In the genomic region with DNA sequence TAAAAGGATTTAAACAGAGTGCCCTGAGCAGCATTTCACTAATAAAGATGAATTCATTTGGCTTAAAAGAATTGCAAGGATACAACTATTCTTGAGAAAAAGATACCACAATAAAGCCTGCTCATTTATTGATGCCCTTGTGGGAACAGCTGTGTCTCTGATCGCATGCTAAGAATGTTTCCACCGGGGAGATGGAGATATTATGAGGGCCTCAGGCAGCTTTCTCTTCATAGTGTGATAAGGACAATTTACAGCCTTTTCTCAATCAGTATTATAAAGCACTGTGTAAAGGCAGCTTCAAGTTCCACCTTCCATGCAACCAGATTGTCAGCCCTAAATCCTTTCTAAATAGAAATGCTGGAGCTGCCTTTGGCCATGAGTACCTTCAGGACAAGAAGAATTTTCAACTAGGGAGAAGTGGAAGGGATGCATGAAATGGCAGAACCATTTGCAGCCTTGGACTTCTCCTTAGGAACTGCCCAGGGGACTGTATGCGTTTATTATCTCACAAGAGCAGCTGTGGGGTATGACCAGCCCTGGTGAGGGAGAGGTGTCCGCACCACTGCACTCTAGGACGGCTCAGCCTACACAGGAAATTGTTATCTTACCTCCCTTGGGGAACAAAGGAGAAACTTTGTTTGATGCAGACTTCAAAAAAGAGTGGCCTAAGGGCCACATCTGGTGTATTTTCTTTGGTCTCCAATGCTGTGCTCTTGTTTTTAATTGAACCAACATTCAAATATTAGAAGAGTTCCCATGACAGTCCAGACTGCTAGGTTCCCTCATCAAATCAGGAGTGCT, we compare ENCODE assay signal across 15 cellular contexts.
DNase-seq lines count a peak whose midpoint lies in the region; ATAC-seq, FAIRE-seq and TF ChIP-seq lines count a peak whose summit lies in the region.
"Had no signal": no experiment of that assay in that cellular context is flagged by ENCODE, and none has a peak within 500 bp of the region (broad histone marks: within the 10 kb centered on the region; RNA-seq: fewer than 3 reads in every experiment).

No MANE protein-coding gene starts in this region.

- no peak overlapping the region for H3K9ac ChIP-seq in kidney (ENCODE audit: low read length in 2 of 2)
- H3K9ac ChIP-seq: KMS-11 had no signal

- intact Hi-C loops in activated T-helper 1 cell treated with anti-CD3 and anti-CD28 coated beads, Interleukin-12 subunit alpha, Interleukin-12 subunit beta, Interleukin-2, Interleukin-4 antibody, amounts not matched to agents 30 ng/mL and 10 ng/mL and 1 ng/mL, durations not matched to agents 14 hours and 24 hours and 36 hours (cut with micrococcal nuclease): no loop called here
- intact Hi-C loops in ovary (cut with DNase I) (no loop called here), kidney (cut with DNase I) (no loop called here)

- no peak overlapping the region for H3K4me3 Mint-ChIP-seq in activated T-helper 1 cell treated with anti-CD3 and anti-CD28 coated beads, Interleukin-12 subunit alpha, Interleukin-12 subunit beta, Interleukin-2, Interleukin-4 antibody, amounts not matched to agents 30 ng/mL and 10 ng/mL and 1 ng/mL, durations not matched to agents 14 hours and 24 hours and 36 hours
- H3K4me3 Mint-ChIP-seq in HFFc6: no peak overlapping the region

- DNase-seq in NB4 (ENCODE audit: low read depth): peak; percentile 16
- DNase-seq in myocyte (ENCODE audit: low read depth): peak; percentile 30
- no peak for DNase-seq in activated T-helper 1 cell treated with anti-CD3 and anti-CD28 coated beads, Interleukin-12 subunit alpha, Interleukin-12 subunit beta, Interleukin-2, Interleukin-4 antibody, amounts not matched to agents 30 ng/mL and 10 ng/mL and 1 ng/mL, durations not matched to agents 14 hours and 24 hours and 36 hours (ENCODE audit: low spot score)
- DNase-seq in ovary: no peak
- DNase-seq in HFFc6: no peak
- no peak for DNase-seq in kidney
- DNase-seq: activated CD4-positive, alpha-beta T cell treated with anti-CD3 and anti-CD28 coated beads for 48 hours; anterior cingulate cortex; esophagus squamous epithelium; left cardiac atrium; PC-9 had no signal

- peaks cover 10% of the 10 kb centered on the region for H3K9me3 Mint-ChIP-seq in activated T-helper 1 cell treated with anti-CD3 and anti-CD28 coated beads, Interleukin-12 subunit alpha, Interleukin-12 subunit beta, Interleukin-2, Interleukin-4 antibody, amounts not matched to agents 30 ng/mL and 10 ng/mL and 1 ng/mL, durations not matched to agents 14 hours and 24 hours and 36 hours
- H3K9me3 Mint-ChIP-seq in HFFc6: peaks cover 2% of the 10 kb centered on the region; the same call in 1 of the 2 replicates

- TF ChIP-seq CTCF in NB4 (IDR thresholded peaks at IDR 0.05; ENCODE audit: low read depth, low read length) (no peak), ovary (IDR thresholded peaks at IDR 0.05) (no peak), HFFc6 (IDR thresholded peaks at IDR 0.05) (no peak), kidney (IDR thresholded peaks at IDR 0.05; ENCODE audit: borderline replicate concordance, extremely low read depth, insufficient read depth) (no peak)

- FAIRE-seq in kidney (lab: Jason Lieb, UNC): no peak

- WGBS in ovary, 3 donors: 32 to 41% (median 34%) methylated on average over 5 of the region's 5 CpGs

- no peaks in the 10 kb centered on the region for H3K9me3 ChIP-seq in ovary
- H3K9me3 ChIP-seq in kidney (ENCODE audit: control insufficient read depth in 1 of 2, low read length in 2 of 2): peaks cover 0 to 2% of the 10 kb centered on the region in 2 donors

- H3K27me3 Mint-ChIP-seq in activated T-helper 1 cell treated with anti-CD3 and anti-CD28 coated beads, Interleukin-12 subunit alpha, Interleukin-12 subunit beta, Interleukin-2, Interleukin-4 antibody, amounts not matched to agents 30 ng/mL and 10 ng/mL and 1 ng/mL, durations not matched to agents 14 hours and 24 hours and 36 hours (ENCODE audit: insufficient read depth): peaks cover 11% of the 10 kb centered on the region
- peaks cover 28% of the 10 kb centered on the region for H3K27me3 Mint-ChIP-seq in HFFc6 (ENCODE audit: insufficient read depth)

- TF ChIP-seq POLR2A in GM18505 (IDR thresholded peaks at IDR 0.05; ENCODE audit: borderline replicate concordance, extremely low read depth, insufficient read depth, insufficient read length): no peak
- TF ChIP-seq POLR2A in NB4 (IDR thresholded peaks at IDR 0.05; ENCODE audit: extremely low read depth, insufficient read length): no peak
- TF ChIP-seq POLR2A in ovary (IDR thresholded peaks at IDR 0.05): no peak

- peaks cover 5% of the 10 kb centered on the region for H3K4me1 Mint-ChIP-seq in activated T-helper 1 cell treated with anti-CD3 and anti-CD28 coated beads, Interleukin-12 subunit alpha, Interleukin-12 subunit beta, Interleukin-2, Interleukin-4 antibody, amounts not matched to agents 30 ng/mL and 10 ng/mL and 1 ng/mL, durations not matched to agents 14 hours and 24 hours and 36 hours (ENCODE audit: low read depth)
- no peaks in the 10 kb centered on the region for H3K4me1 Mint-ChIP-seq in HFFc6 (ENCODE audit: low read depth)

- no peaks in the 10 kb centered on the region for H3K36me3 Mint-ChIP-seq in activated T-helper 1 cell treated with anti-CD3 and anti-CD28 coated beads, Interleukin-12 subunit alpha, Interleukin-12 subunit beta, Interleukin-2, Interleukin-4 antibody, amounts not matched to agents 30 ng/mL and 10 ng/mL and 1 ng/mL, durations not matched to agents 14 hours and 24 hours and 36 hours (ENCODE audit: low read depth)
- no peaks in the 10 kb centered on the region for H3K36me3 Mint-ChIP-seq in HFFc6 (ENCODE audit: low read depth)

- no peaks in the 10 kb centered on the region for H3K27me3 ChIP-seq in ovary

- ATAC-seq in GM18505 (IDR thresholded peaks at IDR 0.05; ENCODE audit: unreplicated experiment) (peak; percentile 67), GM21786 (IDR thresholded peaks at IDR 0.05; ENCODE audit: unreplicated experiment) (peak; percentile 78)

- H3K36me3 ChIP-seq in ovary: no peaks in the 10 kb centered on the region
- no peaks in the 10 kb centered on the region for H3K36me3 ChIP-seq in kidney (ENCODE audit: control insufficient read depth in 1 of 2, insufficient read depth in 2 of 2, low read length in 2 of 2)
- H3K36me3 ChIP-seq: esophagus squamous epithelium had no signal

- no peak for TF ChIP-seq EP300 in ovary (IDR thresholded peaks at IDR 0.05)

- H3K4me3 ChIP-seq in NB4 (ENCODE audit: low read depth, low read length) (no peak overlapping the region), ovary (no peak overlapping the region), kidney (ENCODE audit: low read length in 2 of 2) (no peak overlapping the region)
- H3K4me3 ChIP-seq: esophagus squamous epithelium, PC-9, skin epidermis had no signal

- no peak overlapping the region for H3K27ac ChIP-seq in ovary
- no peak overlapping the region for H3K27ac ChIP-seq in kidney (ENCODE audit: low read depth in 2 of 2, low read length in 2 of 2)
- H3K27ac ChIP-seq: esophagus squamous epithelium, KMS-11, PC-9, skin epidermis had no signal

- H3K4me1 ChIP-seq in ovary (ENCODE audit: insufficient read depth): peaks cover 2% of the 10 kb centered on the region
- no peaks in the 10 kb centered on the region for H3K4me1 ChIP-seq in kidney (ENCODE audit: control insufficient read depth in 1 of 2, insufficient read depth in 1 of 2, low read depth in 1 of 2, low read length in 2 of 2)
- H3K4me1 ChIP-seq: esophagus squamous epithelium had no signal

- no peak overlapping the region for H3K27ac Mint-ChIP-seq in activated T-helper 1 cell treated with anti-CD3 and anti-CD28 coated beads, Interleukin-12 subunit alpha, Interleukin-12 subunit beta, Interleukin-2, Interleukin-4 antibody, amounts not matched to agents 30 ng/mL and 10 ng/mL and 1 ng/mL, durations not matched to agents 14 hours and 24 hours and 36 hours
- no peak overlapping the region for H3K27ac Mint-ChIP-seq in HFFc6

Comparison
In these comparisons a context has a peak if more than half of its experiments do, and no peak if none do; other contexts are left out.
1. DNase-seq: peak in NB4 (single experiment) and myocyte (single experiment); none in activated T-helper 1 cell treated with anti-CD3 and anti-CD28 coated beads, Interleukin-12 subunit alpha, Interleukin-12 subunit beta, Interleukin-2, Interleukin-4 antibody, amounts not matched to agents 30 ng/mL and 10 ng/mL and 1 ng/mL, durations not matched to agents 14 hours and 24 hours and 36 hours (single experiment), ovary (0 of 5), HFFc6 (single experiment) and kidney (single experiment).